27 cellular contexts compared by ENCODE assay signal in genomic region chr10:86691333-86692022, GRCh38. TPM values are rescaled to one million over a fixed set of nuclear protein-coding genes. Genes with fewer than 3 reads are reported as not detected.
"Had no signal": no experiment of that assay in that cellular context is flagged by ENCODE, and none has a peak within 500 bp of the region (broad histone marks: within the 10 kb centered on the region; RNA-seq: fewer than 3 reads in every experiment).

No MANE protein-coding gene starts in this region.

- H3K4me3 ChIP-seq: body of pancreas, colonic mucosa, dorsolateral prefrontal cortex, esophagus squamous epithelium, mucosa of descending colon, tibial nerve had no signal

- H3K4me1 ChIP-seq: colonic mucosa had no signal

- H3K27me3 ChIP-seq: body of pancreas, colonic mucosa, dorsolateral prefrontal cortex, tibial nerve had no signal

- FAIRE-seq: TTC549 had no signal

- H3K36me3 ChIP-seq: colonic mucosa, esophagus squamous epithelium, tibial nerve had no signal

- DNase-seq: activated B cell treated with CpG ODN at 0.5 μM for 24 hours; activated CD4-positive, alpha-beta memory T cell treated with anti-CD3 and anti-CD28 coated beads for 36 hours; activated CD4-positive, alpha-beta T cell treated with anti-CD3 and anti-CD28 coated beads for 4 hours; activated effector memory CD4-positive, alpha-beta T cell treated with anti-CD3 and anti-CD28 coated beads, Interleukin-2, amount 50 U/mL, for 16 hours; activated naive CD4-positive, alpha-beta T cell treated with anti-CD3 and anti-CD28 coated beads, Interleukin-2, amount 10 ng/mL, durations not matched to agents 7 days and 5 days; body of pancreas; colonic mucosa; dorsolateral prefrontal cortex; effector memory CD8-positive, alpha-beta T cell; esophagus squamous epithelium; immature natural killer cell; kidney glomerular epithelial cell; mucosa of descending colon; naive B cell; retina; stimulated activated CD4-positive, alpha-beta T cell treated with anti-CD3 and anti-CD28 coated beads, Interleukin-12 subunit alpha, Interleukin-12 subunit beta, amount 100 ng/mL, for 4 hours; stimulated activated CD4-positive, alpha-beta T cell treated with anti-CD3 and anti-CD28 coated beads, Interleukin-4, amount 100 ng/mL, for 4 hours; stimulated activated naive CD8-positive, alpha-beta T cell treated with anti-CD3 and anti-CD28 coated beads, Interleukin-15, Interleukin-2, amounts not matched to agents 100 U/mL and 50 U/mL, for 24 hours; substantia nigra had no signal

- H3K27ac ChIP-seq: body of pancreas, colonic mucosa, tibial nerve had no signal

- ATAC-seq: body of pancreas; effector memory CD8-positive, alpha-beta T cell; mucosa of descending colon; SK-N-SH treated with all-trans-retinoic acid at 6 μM for 48 hours; stimulated activated naive CD8-positive, alpha-beta T cell treated with anti-CD3 and anti-CD28 coated beads, Interleukin-15, Interleukin-2, amounts not matched to agents 100 U/mL and 50 U/mL, for 24 hours had no signal

- H3K9me3 ChIP-seq: body of pancreas, colonic mucosa, esophagus squamous epithelium, mucosa of descending colon, tibial nerve had no signal

RNA-seq across cellular contexts. Expression of gene LDB3, which starts 23.2 kb away (rescaled TPM):
- total RNA-seq: activated B cell treated with CpG ODN at 0.5 μM for 24 hours had no signal

RNA-seq across cellular contexts. Expression of gene OPN4, which starts 37.1 kb away (rescaled TPM):
- total RNA-seq: activated B cell treated with CpG ODN at 0.5 μM for 24 hours; activated CD4-positive, alpha-beta memory T cell treated with anti-CD3 and anti-CD28 coated beads for 36 hours; body of pancreas; colonic mucosa; esophagus squamous epithelium; neural crest cell; osteoblast; posterior vena cava; T-helper 2 cell treated with Interferon-gamma antibody and Interleukin-4, amounts not matched to agents 100 ng/mL and 5 ng/mL, for 36 hours; urinary bladder had no signal
- polyA plus RNA-seq: immature natural killer cell had no signal
